ENCODE assay signal across 30 cellular contexts in genomic region chr5:7546555-7546954, GRCh38.
"Had no signal": no experiment of that assay in that cellular context is flagged by ENCODE, and none has a peak within 500 bp of the region (broad histone marks: within the 10 kb centered on the region; RNA-seq: fewer than 3 reads in every experiment).

No MANE protein-coding gene starts in this region.

- H3K4me2 ChIP-seq: neural progenitor cell had no signal

- H3K9me3 Mint-ChIP-seq: neural progenitor cell, type B pancreatic cell had no signal

- ATAC-seq: naive thymus-derived CD8-positive, alpha-beta T cell; natural killer cell treated with Interleukin-12 subunit alpha and Interleukin-12 subunit beta and Interleukin-15 and Interleukin-18, amount 100 ng/mL, for 72 hours; psoas muscle; right cardiac atrium; right lobe of liver; stimulated activated naive CD8-positive, alpha-beta T cell treated with anti-CD3 and anti-CD28 coated beads, Interleukin-15, amount 100 ng/mL, for 72 hours; stimulated activated naive CD8-positive, alpha-beta T cell treated with anti-CD3 and anti-CD28 coated beads, Interleukin-15, Interleukin-2, amounts not matched to agents 100 U/mL and 50 U/mL, for 24 hours; upper lobe of right lung had no signal

- H3K27ac ChIP-seq: neural progenitor cell, ovary, parathyroid adenoma, psoas muscle, right lobe of liver, sigmoid colon, spleen, testis, tibial artery, transverse colon, upper lobe of right lung, uterus had no signal

- DNase-seq: naive B cell; naive thymus-derived CD8-positive, alpha-beta T cell; occipital lobe; ovary; psoas muscle; right cardiac atrium; right lobe of liver; sigmoid colon; small intestine; spleen; stimulated activated CD4-positive, alpha-beta T cell treated with anti-CD3 and anti-CD28 coated beads, Interleukin-12 subunit alpha, Interleukin-12 subunit beta, amount 100 ng/mL, for 4 hours; stimulated activated CD4-positive, alpha-beta T cell treated with anti-CD3 and anti-CD28 coated beads, Interleukin-1b, Interleukin-23, amount 100 ng/mL, for 48 hours; stimulated activated CD4-positive, alpha-beta T cell treated with anti-CD3 and anti-CD28 coated beads, Interleukin-4, amount 100 ng/mL, for 1 hour; stimulated activated CD4-positive, alpha-beta T cell treated with anti-CD3 and anti-CD28 coated beads, Interleukin-4, amount 100 ng/mL, for 4 hours; stimulated activated CD8-positive, alpha-beta memory T cell treated with anti-CD3 and anti-CD28 coated beads, Interleukin-4, amount 100 ng/mL, for 48 hours; stimulated activated naive CD4-positive, alpha-beta T cell; stimulated activated naive CD8-positive, alpha-beta T cell treated with anti-CD3 and anti-CD28 coated beads, Interleukin-15, amount 100 ng/mL, for 72 hours; stimulated activated naive CD8-positive, alpha-beta T cell treated with anti-CD3 and anti-CD28 coated beads, Interleukin-15, Interleukin-2, amounts not matched to agents 100 U/mL and 50 U/mL, for 24 hours; substantia nigra; testis; tibial artery; transverse colon; upper lobe of right lung; uterus had no signal

- H3K27me3 Mint-ChIP-seq: naive B cell; natural killer cell treated with Interleukin-12 subunit alpha and Interleukin-12 subunit beta and Interleukin-15 and Interleukin-18, amount 100 ng/mL, for 72 hours; stimulated activated memory B cell treated with anti-CD40 and anti-IgM and Interleukin-4, amounts not matched to agents 10 μg/mL and 1 μg/mL and 100 μg/mL, for 72 hours; type B pancreatic cell had no signal

- H3K4me3 ChIP-seq: neural progenitor cell, ovary, psoas muscle, right lobe of liver, sigmoid colon, spleen, testis, tibial artery, transverse colon, upper lobe of right lung, uterus had no signal

- H3K79me2 ChIP-seq: parathyroid adenoma had no signal

- H2AFZ ChIP-seq: neural progenitor cell, parathyroid adenoma had no signal

- H3K36me3 ChIP-seq: neural progenitor cell, ovary, right lobe of liver, sigmoid colon, spleen, tibial artery, transverse colon, upper lobe of right lung, uterus had no signal

- H3K9me3 ChIP-seq: ovary, psoas muscle, right lobe of liver, sigmoid colon, spleen, testis, tibial artery, transverse colon, upper lobe of right lung, uterus had no signal

- H3K36me3 Mint-ChIP-seq: naive B cell; naive thymus-derived CD8-positive, alpha-beta T cell; natural killer cell treated with Interleukin-12 subunit alpha and Interleukin-12 subunit beta and Interleukin-15 and Interleukin-18, amount 100 ng/mL, for 72 hours; neural progenitor cell; stimulated activated memory B cell treated with anti-CD40 and anti-IgM and Interleukin-4, amounts not matched to agents 10 μg/mL and 1 μg/mL and 100 μg/mL, for 72 hours; type B pancreatic cell had no signal

- H3K27me3 ChIP-seq: neural progenitor cell, ovary, right lobe of liver, sigmoid colon, spleen, testis, tibial artery, transverse colon, upper lobe of right lung, uterus had no signal

- H3K9ac ChIP-seq: neural progenitor cell, parathyroid adenoma had no signal

- H3K4me3 Mint-ChIP-seq: naive B cell; naive thymus-derived CD8-positive, alpha-beta T cell; natural killer cell treated with Interleukin-12 subunit alpha and Interleukin-12 subunit beta and Interleukin-15 and Interleukin-18, amount 100 ng/mL, for 72 hours; neural progenitor cell; stimulated activated memory B cell treated with anti-CD40 and anti-IgM and Interleukin-4, amounts not matched to agents 10 μg/mL and 1 μg/mL and 100 μg/mL, for 72 hours; stimulated activated naive CD8-positive, alpha-beta T cell treated with anti-CD3 and anti-CD28 coated beads, Interleukin-15, amount 100 ng/mL, for 72 hours; type B pancreatic cell had no signal

- H3K4me1 ChIP-seq: neural progenitor cell, parathyroid adenoma, psoas muscle, right lobe of liver, sigmoid colon, spleen, testis, tibial artery, transverse colon, upper lobe of right lung, uterus had no signal

- H3K27ac Mint-ChIP-seq: naive B cell; naive thymus-derived CD8-positive, alpha-beta T cell; natural killer cell treated with Interleukin-12 subunit alpha and Interleukin-12 subunit beta and Interleukin-15 and Interleukin-18, amount 100 ng/mL, for 72 hours; neural progenitor cell; progenitor cell of endocrine pancreas; stimulated activated memory B cell treated with anti-CD40 and anti-IgM and Interleukin-4, amounts not matched to agents 10 μg/mL and 1 μg/mL and 100 μg/mL, for 72 hours; stimulated activated naive CD8-positive, alpha-beta T cell treated with anti-CD3 and anti-CD28 coated beads, Interleukin-15, amount 100 ng/mL, for 72 hours; type B pancreatic cell had no signal

- H3K4me1 Mint-ChIP-seq: naive B cell; naive thymus-derived CD8-positive, alpha-beta T cell; neural progenitor cell; stimulated activated memory B cell treated with anti-CD40 and anti-IgM and Interleukin-4, amounts not matched to agents 10 μg/mL and 1 μg/mL and 100 μg/mL, for 72 hours; stimulated activated naive CD8-positive, alpha-beta T cell treated with anti-CD3 and anti-CD28 coated beads, Interleukin-15, amount 100 ng/mL, for 72 hours had no signal

- FAIRE-seq: small intestine had no signal
